ENCODE assay signal across 9 cellular contexts in genomic region chr9:130912932-130913598, GRCh38. TPM values are rescaled to one million over a fixed set of nuclear protein-coding genes. Genes with fewer than 3 reads are reported as not detected.
DNase-seq lines count a peak whose midpoint lies in the region; ATAC-seq lines count a peak whose summit lies in the region.
"Had no signal": no experiment of that assay in that cellular context is flagged by ENCODE, and none has a peak within 500 bp of the region (broad histone marks: within the 10 kb centered on the region; RNA-seq: fewer than 3 reads in every experiment).

No MANE protein-coding gene starts in this region.

- peak overlapping the region; percentile 98 for H3K4me2 ChIP-seq in BLaER1
- H3K4me2 ChIP-seq in neuronal stem cell (ENCODE audit: insufficient read depth, low read length, poor library complexity, severe bottlenecking), result peak overlapping the region; percentile 18

- no peak overlapping the region for H2BK12ac ChIP-seq in neuronal stem cell (ENCODE audit: low read length)

- H2BK15ac ChIP-seq in neuronal stem cell (ENCODE audit: low read length), result peak overlapping the region; percentile 15

- H2AFZ ChIP-seq in neuronal stem cell (ENCODE audit: low read length), result peak overlapping the region; percentile 76

- H3K23ac ChIP-seq in neuronal stem cell (ENCODE audit: low read depth, low read length, poor library complexity), result peak overlapping the region; percentile 99

- no peak overlapping the region for H2BK120ac ChIP-seq in neuronal stem cell (ENCODE audit: low read depth, low read length)

- H3K4me1 ChIP-seq in BLaER1 (peaks cover 78% of the 10 kb centered on the region), NT2/D1 (ENCODE audit: insufficient read depth, insufficient read length) (peaks cover 36% of the 10 kb centered on the region), esophagus (ENCODE audit: control insufficient read depth in 2 of 2, insufficient read depth in 2 of 2, low read length in 1 of 2) (peaks cover 0 to 2% of the 10 kb centered on the region in 2 donors), neuronal stem cell (ENCODE audit: control insufficient read depth in 2 of 2, insufficient read depth in 1 of 2, low read depth in 1 of 2, low read length in 2 of 2) (peaks cover 9 to 10% of the 10 kb centered on the region in 2 donors)

- H3K36me3 ChIP-seq in BLaER1 (no peaks in the 10 kb centered on the region), NT2/D1 (ENCODE audit: insufficient read depth, insufficient read length, low read length) (no peaks in the 10 kb centered on the region), esophagus (ENCODE audit: control insufficient read depth in 2 of 2, insufficient read depth in 2 of 2, low read length in 1 of 2) (no peaks in the 10 kb centered on the region), neuronal stem cell (replicated peaks in 1 of 2; ENCODE audit: control insufficient read depth in 2 of 2, insufficient read depth in 2 of 2, low read length in 2 of 2) (no peaks in the 10 kb centered on the region)

- H4K20me1 ChIP-seq in BLaER1, result no peaks in the 10 kb centered on the region

- H3K18ac ChIP-seq in neuronal stem cell (ENCODE audit: low read length), result peak overlapping the region; percentile 85

- H3K9me3 ChIP-seq in BLaER1 (no peaks in the 10 kb centered on the region), NT2/D1 (ENCODE audit: insufficient read depth, low read length) (no peaks in the 10 kb centered on the region; the same call in 1 of the 2 replicates), esophagus (ENCODE audit: control insufficient read depth in 2 of 2, insufficient read depth in 1 of 2, low read depth in 1 of 2, low read length in 1 of 2) (no peaks in the 10 kb centered on the region), neuronal stem cell (replicated peaks in 1 of 2; ENCODE audit: control insufficient read depth in 2 of 2, insufficient read depth in 1 of 2, low read depth in 1 of 2, low read length in 2 of 2) (no peaks in the 10 kb centered on the region)

- no peak overlapping the region for H4K91ac ChIP-seq in neuronal stem cell (ENCODE audit: low read depth, low read length, poor library complexity)

- H3K4ac ChIP-seq in neuronal stem cell (ENCODE audit: low read length), result no peak overlapping the region

- no peak overlapping the region for H3K14ac ChIP-seq in neuronal stem cell (ENCODE audit: low read length)

- no peak overlapping the region for H2BK5ac ChIP-seq in neuronal stem cell (ENCODE audit: low read length)

- WGBS in esophagus, 2 donors, result 30 to 37% methylated on average over 35 to 38 of the region's 38 CpGs
- no CpG with 5 or more reads among the region's 38 CpGs for WGBS in neuronal stem cell (ENCODE audit: extremely low coverage in 2 of 2, insufficient read length in 2 of 2, insufficient replicate concordance in 1 of 2), 2 donors

- no peaks in the 10 kb centered on the region for H3K27me3 ChIP-seq in BLaER1
- H3K27me3 ChIP-seq in NT2/D1 (ENCODE audit: insufficient read depth, insufficient read length), result no peaks in the 10 kb centered on the region
- peaks cover 0 to 2% of the 10 kb centered on the region in 2 donors for H3K27me3 ChIP-seq in esophagus (ENCODE audit: control insufficient read depth in 1 of 2, insufficient read depth in 2 of 2, low read length in 2 of 2)
- peaks cover 0 to 49% (median 2%) of the 10 kb centered on the region in 3 experiments for H3K27me3 ChIP-seq in neuronal stem cell (ENCODE audit: control insufficient read depth in 3 of 3, insufficient read depth in 3 of 3, low read depth in 1 of 3, low read length in 3 of 3)

- H3K4me3 ChIP-seq in BLaER1, result peak overlapping the region; percentile 32
- H3K4me3 ChIP-seq in NT2/D1 (ENCODE audit: insufficient read length, low read depth), result no peak overlapping the region
- H3K4me3 ChIP-seq in esophagus (ENCODE audit: low read depth in 1 of 2, low read length in 2 of 2), result no peak overlapping the region
- no peak overlapping the region for H3K4me3 ChIP-seq in neuronal stem cell (ENCODE audit: low read length in 2 of 2)

- DNase-seq in NT2/D1 (ENCODE audit: low read depth, low spot score) (no peak), neuronal stem cell (ENCODE audit: low spot score) (no peak), D341Med (ENCODE audit: low spot score) (no peak), NCI-H1417 (lab: John Stamatoyannopoulos, UW) (no peak)
- no peak for DNase-seq in activated CD4-positive, alpha-beta T cell treated with anti-CD3 and anti-CD28 coated beads for 1 hour
- DNase-seq: NK-92 treated with Interleukin-12 subunit alpha and Interleukin-12 subunit beta, amount 100 ng/mL, for 24 hours had no signal

- peaks cover 3% of the 10 kb centered on the region for H3K79me1 ChIP-seq in neuronal stem cell (ENCODE audit: low read depth, low read length)

- peak overlapping the region; percentile 81 for H2AK5ac ChIP-seq in neuronal stem cell (ENCODE audit: low read depth, low read length)

- H3K9ac ChIP-seq in BLaER1 (peak overlapping the region; percentile 69), NT2/D1 (ENCODE audit: insufficient read length, low read depth) (peak overlapping the region; percentile 11), neuronal stem cell (ENCODE audit: low read depth, low read length, poor library complexity) (no peak overlapping the region)

- H4K8ac ChIP-seq in neuronal stem cell (ENCODE audit: low read depth, low read length), result no peak overlapping the region

- peak overlapping the region; percentile 91 for H3K27ac ChIP-seq in BLaER1
- peak overlapping the region; percentile 5 to 26 for H3K27ac ChIP-seq in esophagus (ENCODE audit: low read depth in 2 of 2, low read length in 1 of 2)
- H3K27ac ChIP-seq in neuronal stem cell (replicated peaks; ENCODE audit: low read length), result no peak overlapping the region

- no peak for ATAC-seq in GM21381 (IDR thresholded peaks at IDR 0.05; ENCODE audit: unreplicated experiment)

RNA-seq across cellular contexts. Expression of gene QRFP, which starts 16.5 kb away (rescaled TPM):
- polyA plus RNA-seq in esophagus, result under 1 TPM; 0.08 to 0.16 TPM
- not detected for polyA plus RNA-seq in neuronal stem cell (2013, experiment 1 of 2)
- polyA plus RNA-seq in neuronal stem cell (2013, experiment 2 of 2), result not detected

RNA-seq across cellular contexts. Expression of gene FIBCD1, which starts 26.0 kb away (rescaled TPM):
- polyA plus RNA-seq in esophagus, result under 1 TPM; 0.06 to 0.24 TPM
- polyA plus RNA-seq in neuronal stem cell (2013, experiment 1 of 2), result 0.82 TPM
- polyA plus RNA-seq in neuronal stem cell (2013, experiment 2 of 2), result 0.89 TPM
